Comparison of ENCODE assay signal across 1 cellular context in genomic region chr22:26566994-26567393, GRCh38.
TF ChIP-seq lines count a peak whose summit lies in the region.

No MANE protein-coding gene starts in this region.

TF ChIP-seq in WTC11, 78 proteins besides CTCF, POLR2A, EP300 and RAD21 (continued from another document):
- TF ChIP-seq ZNF281 (CRISPR knock-in tag; IDR thresholded peaks at IDR 0.05) (no peak), MYBL2 (CRISPR knock-in tag; IDR thresholded peaks at IDR 0.05) (no peak), FOXP1 (CRISPR knock-in tag; IDR thresholded peaks at IDR 0.05; ENCODE audit: borderline replicate concordance) (no peak), USF1 (CRISPR knock-in tag; IDR thresholded peaks at IDR 0.05) (no peak), MXD4 (CRISPR knock-in tag; IDR thresholded peaks at IDR 0.05; ENCODE audit: borderline replicate concordance) (no peak), KAT7 (CRISPR knock-in tag; IDR thresholded peaks at IDR 0.05; ENCODE audit: borderline replicate concordance) (no peak)
